Comparison of ENCODE assay signal across 8 cellular contexts in the genomic region with DNA sequence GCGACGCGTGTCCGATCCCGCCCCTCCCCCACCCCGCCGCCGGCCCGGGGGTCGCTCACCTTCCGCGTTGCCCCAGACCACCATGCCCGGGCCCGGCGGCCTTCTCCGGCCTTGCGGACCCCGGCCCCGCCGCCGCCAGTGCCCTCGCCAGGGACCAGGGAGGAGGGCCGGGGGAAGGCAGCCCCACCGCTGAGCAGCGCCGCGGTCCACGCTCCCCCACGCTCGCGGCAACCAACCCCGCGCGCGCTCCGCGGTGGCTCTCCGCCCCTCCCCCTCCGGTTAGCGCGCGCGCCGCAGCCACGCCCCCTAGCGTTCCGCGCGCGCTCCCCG. TPM values are rescaled to one million over a fixed set of nuclear protein-coding genes. Genes with fewer than 3 reads are reported as not detected.
DNase-seq lines count a peak whose midpoint lies in the region; ATAC-seq and TF ChIP-seq lines count a peak whose summit lies in the region.

REV1 (minus strand) TSS at position 260 of the 330 bp plus-strand sequence. CDS start 25,042 bp downstream, outside the sequence.

- TF ChIP-seq POLR2A in Peyer's patch (IDR thresholded peaks at IDR 0.05), result peak in 1 of 2 donors; percentile 43

- H3K36me3 ChIP-seq in Peyer's patch (no peaks in the 10 kb centered on the region), esophagus (ENCODE audit: control insufficient read depth in 2 of 2, insufficient read depth in 2 of 2, low read length in 1 of 2) (no peaks in the 10 kb centered on the region), neural cell (ENCODE audit: insufficient read depth, low read length) (no peaks in the 10 kb centered on the region)

- DNase-seq in Peyer's patch (no peak), NCI-H2081 treated with DMSO at 0.1 percent for 48 hours (lab: John Stamatoyannopoulos, UW) (no peak)
- DNase-seq in stimulated activated CD4-positive, alpha-beta T cell treated with anti-CD3 and anti-CD28 coated beads, Interleukin-2, amount 100 ng/mL, for 24 hours, result no peak

- H3K27me3 ChIP-seq in Peyer's patch, result no peaks in the 10 kb centered on the region
- no peaks in the 10 kb centered on the region for H3K27me3 ChIP-seq in esophagus (ENCODE audit: control insufficient read depth in 1 of 2, insufficient read depth in 2 of 2, low read length in 2 of 2)
- no peaks in the 10 kb centered on the region for H3K27me3 ChIP-seq in neural cell (ENCODE audit: insufficient read depth, low read depth, low read length)

- H3K79me2 ChIP-seq in neural cell (replicated peaks; ENCODE audit: insufficient read depth, low read length), result peaks cover 41% of the 10 kb centered on the region

- H3K4me1 ChIP-seq in Peyer's patch (peaks cover 0 to 20% (median 2%) of the 10 kb centered on the region in 4 donors), esophagus (ENCODE audit: control insufficient read depth in 2 of 2, insufficient read depth in 2 of 2, low read length in 1 of 2) (peaks cover 0 to 3% of the 10 kb centered on the region in 2 donors)

- ATAC-seq in HG03565 (IDR thresholded peaks at IDR 0.05; ENCODE audit: unreplicated experiment) (no peak), HG03571 (IDR thresholded peaks at IDR 0.05; ENCODE audit: unreplicated experiment) (no peak)

- no peaks in the 10 kb centered on the region for H4K20me1 ChIP-seq in neural cell (ENCODE audit: insufficient read depth)

- peak within 1 kb of the TSS; percentile 87 for H3K4me2 ChIP-seq in neural cell (ENCODE audit: low read length)

- no peak for TF ChIP-seq CTCF in GM12875 (IDR thresholded peaks at IDR 0.05; ENCODE audit: borderline replicate concordance, insufficient read depth, low read depth, low read length)
- no peak for TF ChIP-seq CTCF in Peyer's patch (IDR thresholded peaks at IDR 0.05)
- no peak for TF ChIP-seq CTCF in neural cell (IDR thresholded peaks at IDR 0.05; ENCODE audit: poor library complexity, severe bottlenecking)

- TF ChIP-seq RAD21 in neural cell (conservative IDR thresholded peaks at IDR 0.05), result no peak

- H3K9me3 ChIP-seq in Peyer's patch (no peaks in the 10 kb centered on the region), esophagus (ENCODE audit: control insufficient read depth in 2 of 2, insufficient read depth in 1 of 2, low read depth in 1 of 2, low read length in 1 of 2) (no peaks in the 10 kb centered on the region), neural cell (ENCODE audit: low read length) (no peaks in the 10 kb centered on the region)

- peak within 1 kb of the TSS; percentile 49 for H2AFZ ChIP-seq in neural cell (ENCODE audit: low read depth, low read length)

- peak within 1 kb of the TSS; percentile 85 for H3K9ac ChIP-seq in neural cell (ENCODE audit: low read length)

- no peaks in the 10 kb centered on the region for H3F3A ChIP-seq in neural cell (ENCODE audit: insufficient read depth, low read length, poor library complexity, severe bottlenecking)

- peak within 1 kb of the TSS; percentile 95 to 100 (median 100) for H3K27ac ChIP-seq in Peyer's patch
- peak within 1 kb of the TSS; percentile 97 to 98 for H3K27ac ChIP-seq in esophagus (ENCODE audit: low read depth in 2 of 2, low read length in 1 of 2)
- peak within 1 kb of the TSS; percentile 79 for H3K27ac ChIP-seq in neural cell (ENCODE audit: low read length)

- no peaks in the 10 kb centered on the region for H3K9me2 ChIP-seq in neural cell (ENCODE audit: insufficient read depth, low read length)

- H3K4me3 ChIP-seq in GM12875 (ENCODE audit: low read depth, low read length) (peak within 1 kb of the TSS; percentile 79), Peyer's patch (peak within 1 kb of the TSS; percentile 98 to 100 (median 99)), esophagus (ENCODE audit: low read depth in 1 of 2, low read length in 2 of 2) (peak within 1 kb of the TSS; percentile 97 to 99), neural cell (ENCODE audit: low read length) (peak within 1 kb of the TSS; percentile 94)

- no peak for TF ChIP-seq EP300 in neural cell (conservative IDR thresholded peaks at IDR 0.05; ENCODE audit: poor library complexity, severe bottlenecking)

- 0 to 1% methylated on average over 22 to 51 of the region's 51 CpGs for WGBS in esophagus, 2 donors

TF ChIP-seq in neural cell, 6 proteins besides CTCF, POLR2A, EP300 and RAD21:
- TF ChIP-seq EZH2 (IDR thresholded peaks at IDR 0.05; ENCODE audit: borderline replicate concordance, insufficient read depth, low read length, poor library complexity, severe bottlenecking) (no peak), POLR2AphosphoS5 (IDR thresholded peaks at IDR 0.05) (peak; percentile 86), TAF1 (IDR thresholded peaks at IDR 0.05; ENCODE audit: low read depth) (peak; percentile 48)

RNA-seq across cellular contexts. Expression of gene REV1, which starts in this region (rescaled TPM):
- total RNA-seq in Peyer's patch, result 10 to 100 TPM; 82.6 to 89.5 (median 85.3) TPM
- 10 to 100 TPM; 16.2 to 20.3 TPM for polyA plus RNA-seq in esophagus
- polyA plus RNA-seq in neural cell, result 73.4 and 84.1 TPM in 2 replicates
- 112 and 124 TPM in 2 replicates for polyA minus RNA-seq in neural cell
